ENCODE assay signal across 8 cellular contexts in the genomic region with DNA sequence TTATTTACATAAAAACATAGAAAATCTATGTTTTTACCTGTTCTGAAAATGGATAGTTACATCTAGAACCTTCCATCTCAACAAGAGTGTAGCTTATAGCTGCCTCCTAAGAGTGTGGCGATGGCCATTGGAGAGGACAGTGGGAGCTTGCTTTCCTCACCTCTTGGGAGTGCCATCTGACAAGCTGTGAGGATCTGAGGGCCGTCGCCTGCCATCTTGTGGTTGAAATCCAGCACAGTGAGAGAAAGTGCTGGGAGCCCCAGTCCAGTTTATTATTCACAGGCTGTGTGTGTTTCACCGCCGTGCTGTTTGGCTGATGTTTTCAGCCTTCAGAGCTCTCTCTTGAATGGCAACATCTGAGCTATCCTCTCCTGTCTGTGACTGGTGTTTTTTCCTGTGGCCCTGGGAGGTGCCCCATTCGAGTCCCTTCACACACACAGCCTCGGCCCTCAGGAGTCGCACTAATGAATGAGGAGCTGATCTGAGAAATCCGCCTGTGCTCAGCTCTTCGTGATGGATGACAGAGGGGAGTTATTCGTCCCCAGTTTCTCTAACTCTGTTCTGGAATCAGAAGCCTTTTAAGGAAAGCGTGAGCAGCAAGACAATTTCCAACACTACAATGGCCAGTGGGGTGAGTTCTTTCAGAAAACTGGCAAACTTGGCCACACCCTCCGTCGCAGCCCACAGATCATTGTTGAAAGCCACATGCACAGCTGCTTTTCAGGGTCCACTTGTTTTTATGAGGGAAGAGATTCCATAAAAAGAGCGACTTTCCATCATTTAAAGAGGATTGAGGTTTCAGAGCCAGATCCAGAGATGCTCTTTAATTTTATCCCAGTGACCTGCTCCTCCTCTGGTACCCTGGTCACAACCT.
DNase-seq lines count a peak whose midpoint lies in the region; ATAC-seq, FAIRE-seq and TF ChIP-seq lines count a peak whose summit lies in the region.

No MANE protein-coding gene starts in this region.

- DNase-seq in 8988T, result peak; percentile 87
- no peak for DNase-seq in GM12864 (ENCODE audit: low read depth)
- peak; percentile 70 for DNase-seq in IMR-90
- peak; percentile 68 for DNase-seq in RCC 7860 (ENCODE audit: low spot score)
- no peak for DNase-seq in coronary artery (ENCODE audit: low spot score)
- peak; percentile 94 for DNase-seq in left kidney (ENCODE audit: low read depth, low spot score)
- peak; percentile 4 for DNase-seq in thoracic aorta (ENCODE audit: low spot score)

- no peak overlapping the region for H3K23ac ChIP-seq in IMR-90 (ENCODE audit: low read depth, low read length)

- POLR2A ChIA-PET in IMR-90 (lab: Charles Lee; ENCODE audit: unreplicated experiment), result no interaction called here

- peak; percentile 87 for ATAC-seq in IMR-90 (ENCODE audit: low read depth)
- ATAC-seq in thoracic aorta (ENCODE audit: insufficient number of reproducible peaks, low FRiP score, low read depth), result peak; percentile 67
- no peak for ATAC-seq in GM21723 (IDR thresholded peaks at IDR 0.05; ENCODE audit: unreplicated experiment)

- TF ChIP-seq CTCF in GM12864 (IDR thresholded peaks at IDR 0.05; ENCODE audit: low read depth, low read length, missing control alignments) (peak; percentile 69), IMR-90 (conservative IDR thresholded peaks at IDR 0.05; ENCODE audit: low read depth, low read length) (peak; percentile 73), coronary artery (IDR thresholded peaks at IDR 0.05) (peak; percentile 53), thoracic aorta (IDR thresholded peaks at IDR 0.05) (peak; percentile 82)

- H3K4ac ChIP-seq in IMR-90 (ENCODE audit: low read depth, low read length), result no peak overlapping the region

- in situ Hi-C loops in IMR-90 (cut with MboI; ENCODE audit: low sequenced_read_pairs), result loop anchor here (10.0 kb wide), 1 partner anchor 224 kb away; no protein-coding TSS in a partner anchor

- no peaks in the 10 kb centered on the region for H3K79me1 ChIP-seq in IMR-90 (ENCODE audit: low read depth in 1 of 2, low read length in 2 of 2)

- TF ChIP-seq RAD21 in IMR-90 (IDR thresholded peaks at IDR 0.05; ENCODE audit: low read length), result peak; percentile 71

- intact Hi-C loops in IMR-90 (cut with micrococcal nuclease), result loop anchor here (1.0 kb wide), 1 partner anchor 228 kb away; no protein-coding TSS in a partner anchor

- H3K4me1 ChIP-seq in IMR-90 (ENCODE audit: control insufficient read depth, insufficient read depth, low read length) (no peaks in the 10 kb centered on the region), thoracic aorta (ENCODE audit: control insufficient read depth in 1 of 2, low read depth in 2 of 2) (no peaks in the 10 kb centered on the region)

- no peak overlapping the region for H3K27ac ChIP-seq in IMR-90 (ENCODE audit: insufficient read depth, low read length)
- H3K27ac ChIP-seq in coronary artery, result no peak overlapping the region
- H3K27ac ChIP-seq in thoracic aorta, result no peak overlapping the region

- H3K36me3 ChIP-seq in IMR-90 (ENCODE audit: control insufficient read depth, insufficient read depth, low read length), result no peaks in the 10 kb centered on the region
- no peaks in the 10 kb centered on the region for H3K36me3 ChIP-seq in thoracic aorta

- no peak overlapping the region for H3K9ac ChIP-seq in IMR-90 (ENCODE audit: low read depth, low read length)

- no peak overlapping the region for H4K8ac ChIP-seq in IMR-90 (ENCODE audit: low read depth in 2 of 2, low read length in 2 of 2)

- H3K56ac ChIP-seq in IMR-90 (ENCODE audit: extremely low read depth, insufficient read depth, low read length), result no peak overlapping the region

- CTCF ChIA-PET in IMR-90 (lab: Yijun Ruan, JAX), result interaction anchor here (0.6 to 1.4 kb wide), 17 partner anchors 23 to 480 kb away, joined by 3 to 10 read pairs (median 4); no protein-coding TSS in a partner anchor

- H3K14ac ChIP-seq in IMR-90 (replicated peaks; ENCODE audit: low read depth, low read length), result no peak overlapping the region

- H3K9me3 ChIP-seq in IMR-90 (ENCODE audit: control insufficient read depth, insufficient read depth, low read length) (no peaks in the 10 kb centered on the region), thoracic aorta (no peaks in the 10 kb centered on the region)

- dilution Hi-C loops in IMR-90 (cut with HindIII; ENCODE audit: low sequenced_read_pairs, unreplicated experiment), result no loop called here

- H2BK5ac ChIP-seq in IMR-90 (ENCODE audit: low read depth, low read length, poor library complexity, severe bottlenecking), result no peak overlapping the region

- BruUV-seq in IMR-90 (replicated peaks; lab: Mats Ljungman, UMichigan), result no TSS peak

- no peak overlapping the region for H4K5ac ChIP-seq in IMR-90 (ENCODE audit: low read depth, low read length)

- H2BK120ac ChIP-seq in IMR-90 (ENCODE audit: low read depth, low read length), result no peak overlapping the region

- H3K18ac ChIP-seq in IMR-90 (ENCODE audit: low read depth, low read length), result no peak overlapping the region

- FAIRE-seq in RCC 7860 (lab: Jason Lieb, UNC), result peak; percentile 71

- H3K4me2 ChIP-seq in IMR-90 (ENCODE audit: low read depth, low read length), result no peak overlapping the region

- H3K4me3 ChIP-seq in GM12864 (ENCODE audit: low read depth, low read length), result no peak overlapping the region
- H3K4me3 ChIP-seq in IMR-90 (ENCODE audit: insufficient read depth, low read depth, low read length), result no peak overlapping the region
- no peak overlapping the region for H3K4me3 ChIP-seq in coronary artery
- no peak overlapping the region for H3K4me3 ChIP-seq in thoracic aorta

- no peak overlapping the region for H2BK20ac ChIP-seq in IMR-90 (ENCODE audit: low read depth, low read length)

- H4K20me1 ChIP-seq in IMR-90 (ENCODE audit: insufficient read depth, low read length), result no peaks in the 10 kb centered on the region

- no peak overlapping the region for H4K91ac ChIP-seq in IMR-90 (ENCODE audit: insufficient read depth, low read depth, low read length)

- H3K9me1 ChIP-seq in IMR-90 (ENCODE audit: insufficient read depth, low read length), result no peaks in the 10 kb centered on the region

- H2AFZ ChIP-seq in IMR-90 (replicated peaks; ENCODE audit: low read length, poor library complexity), result peak overlapping the region; percentile 73

- no peak for TF ChIP-seq POLR2A in IMR-90 (IDR thresholded peaks at IDR 0.05; ENCODE audit: low read depth, low read length)

- H3K27me3 ChIP-seq in IMR-90 (ENCODE audit: control insufficient read depth, insufficient read depth, low read length) (peaks cover 20% of the 10 kb centered on the region), thoracic aorta (replicated peaks; ENCODE audit: insufficient read depth) (no peaks in the 10 kb centered on the region)

- WGBS in IMR-90 (ENCODE audit: extremely low coverage in 2 of 2, insufficient read length in 1 of 2), 2 experiments, result 60% methylated on average over 1 of the region's 15 CpGs; no CpG with 5 or more reads in 1 of the 2 experiments

- peak overlapping the region; percentile 75 for H2AK9ac ChIP-seq in IMR-90 (replicated peaks; ENCODE audit: low read depth, low read length, poor library complexity)

- no peak overlapping the region for H2AK5ac ChIP-seq in IMR-90 (ENCODE audit: low read depth, low read length)

- H2BK15ac ChIP-seq in IMR-90 (ENCODE audit: low read depth, low read length), result no peak overlapping the region

TF ChIP-seq in IMR-90, 13 proteins besides CTCF, POLR2A, EP300 and RAD21:
- TF ChIP-seq CHD1 (IDR thresholded peaks at IDR 0.05; ENCODE audit: low read depth, low read length) (no peak), SMC3 (IDR thresholded peaks at IDR 0.05; ENCODE audit: low read depth, low read length) (peak; percentile 72), RCOR1 (IDR thresholded peaks at IDR 0.05; ENCODE audit: insufficient replicate concordance, low read length) (no peak), NFE2L2 (IDR thresholded peaks at IDR 0.05; ENCODE audit: low read depth, low read length) (no peak), MAFK (IDR thresholded peaks at IDR 0.05; ENCODE audit: low read depth, low read length) (no peak), FOS (IDR thresholded peaks at IDR 0.05; ENCODE audit: low read depth, low read length) (no peak)

Comparison
In these comparisons a context has a peak if more than half of its experiments do, and no peak if none do; other contexts are left out.
1. DNase-seq: peak in 8988T (single experiment), IMR-90 (single experiment), RCC 7860 (single experiment), left kidney (single experiment) and thoracic aorta (single experiment); none in GM12864 (single experiment) and coronary artery (single experiment).
2. Peak in every context shown above with its lines, with median percentiles within 50 percentile points of each other: CTCF ChIP-seq.